17 cellular contexts compared by ENCODE assay signal in genomic region chr5:57185301-57185700, GRCh38. TPM values are rescaled to one million over a fixed set of nuclear protein-coding genes. Genes with fewer than 3 reads are reported as not detected.
DNase-seq lines count a peak whose midpoint lies in the region; ATAC-seq and TF ChIP-seq lines count a peak whose summit lies in the region.
"Had no signal": no experiment of that assay in that cellular context is flagged by ENCODE, and none has a peak within 500 bp of the region (broad histone marks: within the 10 kb centered on the region; RNA-seq: fewer than 3 reads in every experiment).

No MANE protein-coding gene starts in this region.

- H3K9me3 ChIP-seq in Loucy (ENCODE audit: insufficient read depth, low read depth, low read length) (no peaks in the 10 kb centered on the region), parathyroid adenoma (ENCODE audit: control insufficient read depth, low read length) (no peaks in the 10 kb centered on the region)
- H3K9me3 ChIP-seq: psoas muscle had no signal

- H3K36me3 Mint-ChIP-seq in activated CD4-positive, alpha-beta T cell treated with anti-CD3 and anti-CD28 coated beads for 36 hours (ENCODE audit: low read depth) = peaks cover 49% of the 10 kb centered on the region

- H3K27ac Mint-ChIP-seq in activated CD4-positive, alpha-beta T cell treated with anti-CD3 and anti-CD28 coated beads for 36 hours = peak overlapping the region; percentile 11

- H3K9me3 Mint-ChIP-seq in activated CD4-positive, alpha-beta T cell treated with anti-CD3 and anti-CD28 coated beads for 36 hours (ENCODE audit: low read depth) = no peaks in the 10 kb centered on the region

- no peaks in the 10 kb centered on the region for H3K27me3 ChIP-seq in Loucy (ENCODE audit: insufficient read depth, low read length, poor library complexity, severe bottlenecking)
- no peaks in the 10 kb centered on the region for H3K27me3 ChIP-seq in parathyroid adenoma (ENCODE audit: control insufficient read depth, insufficient read depth, low read length)
- H3K27me3 ChIP-seq: heart right ventricle had no signal

- H3K4me3 ChIP-seq in Loucy (ENCODE audit: low read length, poor library complexity, severe bottlenecking) (peak overlapping the region; percentile 2), choroid plexus epithelial cell (ENCODE audit: low read depth, low read length) (no peak overlapping the region), parathyroid adenoma (ENCODE audit: low read depth, low read length) (no peak overlapping the region)
- H3K4me3 ChIP-seq: K562, psoas muscle, SK-N-MC had no signal

- H3K9me2 ChIP-seq in Loucy (replicated peaks; ENCODE audit: low read depth, low read length) = no peaks in the 10 kb centered on the region

- peaks cover 97% of the 10 kb centered on the region for H4K20me1 ChIP-seq in Loucy (ENCODE audit: insufficient read depth, low read length, poor library complexity, severe bottlenecking)

- H3K9ac ChIP-seq in Loucy (ENCODE audit: low read depth, low read length, poor library complexity, severe bottlenecking) = no peak overlapping the region
- no peak overlapping the region for H3K9ac ChIP-seq in parathyroid adenoma

- H3K36me3 ChIP-seq in Loucy (ENCODE audit: insufficient read depth, low read length) = peaks cover 10% of the 10 kb centered on the region; the same call in 1 of the 2 replicates
- no peaks in the 10 kb centered on the region for H3K36me3 ChIP-seq in parathyroid adenoma (ENCODE audit: control insufficient read depth, insufficient read depth, low read length)

- no peaks in the 10 kb centered on the region for H3K27me3 Mint-ChIP-seq in activated CD4-positive, alpha-beta T cell treated with anti-CD3 and anti-CD28 coated beads for 36 hours

- H3K4me1 ChIP-seq in Loucy (ENCODE audit: insufficient read depth, low read length, poor library complexity, severe bottlenecking) = peaks cover 53% of the 10 kb centered on the region
- H3K4me1 ChIP-seq in parathyroid adenoma = peaks cover 16% of the 10 kb centered on the region

- H3K4me2 ChIP-seq in Loucy (ENCODE audit: low read depth, low read length, poor library complexity, severe bottlenecking) = peak overlapping the region; percentile 33
- peak overlapping the region; percentile 37 for H3K4me2 ChIP-seq in parathyroid adenoma (ENCODE audit: low read length)

- POLR2A ChIA-PET in activated CD4-positive, alpha-beta T cell treated with anti-CD3 and anti-CD28 coated beads for 36 hours (lab: Charles Lee) = no interaction called here

- DNase-seq in activated CD4-positive, alpha-beta T cell treated with anti-CD3 and anti-CD28 coated beads for 36 hours = no peak
- no peak for DNase-seq in activated CD4-positive, alpha-beta T cell treated with anti-CD3 and anti-CD28 coated beads for 1 hour
- DNase-seq in choroid plexus epithelial cell (ENCODE audit: low read depth) (peak; percentile 54), nucleus accumbens (lab: John Stamatoyannopoulos, UW) (no peak), inferior parietal cortex (ENCODE audit: extremely low spot score) (no peak)
- DNase-seq: activated CD8-positive, alpha-beta memory T cell treated with anti-CD3 and anti-CD28 coated beads, Interleukin-2, amount 50 U/mL, for 4 hours; amygdala; heart right ventricle; kidney glomerular epithelial cell; NCI-H1105 treated with DMSO at 0.1 percent for 48 hours; psoas muscle had no signal

- peaks cover 86% of the 10 kb centered on the region for H3K4me1 Mint-ChIP-seq in activated CD4-positive, alpha-beta T cell treated with anti-CD3 and anti-CD28 coated beads for 36 hours

- H3K79me2 ChIP-seq in Loucy (ENCODE audit: insufficient read depth, low read length) (peaks cover 100% of the 10 kb centered on the region), parathyroid adenoma (peaks cover 84% of the 10 kb centered on the region)

- no peak overlapping the region for H3K4me3 Mint-ChIP-seq in activated CD4-positive, alpha-beta T cell treated with anti-CD3 and anti-CD28 coated beads for 36 hours

- no peak for ATAC-seq in activated CD4-positive, alpha-beta T cell treated with anti-CD3 and anti-CD28 coated beads for 36 hours
- no peak for ATAC-seq in HG02571 (IDR thresholded peaks at IDR 0.05; ENCODE audit: unreplicated experiment)
- ATAC-seq: heart right ventricle, K562 had no signal

- CTCF ChIA-PET in activated CD4-positive, alpha-beta T cell treated with anti-CD3 and anti-CD28 coated beads for 36 hours (lab: Charles Lee) = no interaction called here

- H2AFZ ChIP-seq in Loucy (ENCODE audit: low read length) (no peak overlapping the region), parathyroid adenoma (no peak overlapping the region)

- no peak for TF ChIP-seq CTCF in Loucy (conservative IDR thresholded peaks at IDR 0.05; ENCODE audit: low read length)
- TF ChIP-seq CTCF in choroid plexus epithelial cell (conservative IDR thresholded peaks at IDR 0.05; ENCODE audit: low read depth, low read length) = no peak
- no peak for TF ChIP-seq CTCF in parathyroid adenoma (IDR thresholded peaks at IDR 0.05)

- intact Hi-C loops in activated CD4-positive, alpha-beta T cell treated with anti-CD3 and anti-CD28 coated beads for 36 hours (cut with DNase I, micrococcal nuclease) = no loop called here

- H3F3A ChIP-seq in Loucy (ENCODE audit: low read depth) = no peaks in the 10 kb centered on the region

- H3K27ac ChIP-seq in parathyroid adenoma = no peak overlapping the region
- H3K27ac ChIP-seq: heart right ventricle, psoas muscle, SK-N-MC, VCaP had no signal

RNA-seq across cellular contexts. Expression of gene GPBP1, which starts 11.4 kb away (rescaled TPM):
- total RNA-seq in activated CD4-positive, alpha-beta T cell treated with anti-CD3 and anti-CD28 coated beads for 36 hours = 100 to 1,000 TPM in 1 of 2 experiments, 10 to 100 TPM in 1; 91.8 to 116 TPM
